In genomic region chr19:12996542-12997094, GRCh38 we compare ENCODE assay signal across 8 cellular contexts. TPM values are rescaled to one million over a fixed set of nuclear protein-coding genes. Genes with fewer than 3 reads are reported as not detected.
DNase-seq lines count a peak whose midpoint lies in the region; ATAC-seq and TF ChIP-seq lines count a peak whose summit lies in the region.

No MANE protein-coding gene starts in this region.

- no peaks in the 10 kb centered on the region for H3K9me3 Mint-ChIP-seq in activated CD4-positive, alpha-beta T cell treated with anti-CD3 and anti-CD28 coated beads for 36 hours (ENCODE audit: low read depth)

- H3K4me3 ChIP-seq in brain microvascular endothelial cell (ENCODE audit: low read depth, low read length): peak overlapping the region; percentile 75
- peak overlapping the region; percentile 53 to 86 (median 78) for H3K4me3 ChIP-seq in thyroid gland (replicated peaks in 1 of 3)

- no peak for DNase-seq in activated CD4-positive, alpha-beta T cell treated with anti-CD3 and anti-CD28 coated beads for 36 hours
- DNase-seq in activated CD4-positive, alpha-beta T cell treated with anti-CD3 and anti-CD28 coated beads, Interleukin-2, amount 50 U/mL, for 1 hour: no peak
- no peak for DNase-seq in brain microvascular endothelial cell
- DNase-seq in thyroid gland: peak; percentile 56 to 60
- DNase-seq in NCI-H510A (lab: John Stamatoyannopoulos, UW): no peak
- no peak for DNase-seq in KG1 (lab: John Stamatoyannopoulos, UW)

- H3K27ac ChIP-seq in brain microvascular endothelial cell (no peak overlapping the region), layer of hippocampus (ENCODE audit: low read depth, low read length) (peak overlapping the region; percentile 84), thyroid gland (peak overlapping the region; percentile 79 to 87 (median 81))

- peaks cover 5% of the 10 kb centered on the region for H3K27me3 Mint-ChIP-seq in activated CD4-positive, alpha-beta T cell treated with anti-CD3 and anti-CD28 coated beads for 36 hours

- H3K36me3 ChIP-seq in brain microvascular endothelial cell (replicated peaks) (peaks cover 4% of the 10 kb centered on the region), thyroid gland (no peaks in the 10 kb centered on the region)

- ATAC-seq in activated CD4-positive, alpha-beta T cell treated with anti-CD3 and anti-CD28 coated beads for 36 hours: no peak
- ATAC-seq in HG02571 (IDR thresholded peaks at IDR 0.05; ENCODE audit: unreplicated experiment): no peak

- POLR2A ChIA-PET in activated CD4-positive, alpha-beta T cell treated with anti-CD3 and anti-CD28 coated beads for 36 hours (lab: Charles Lee): no interaction called here

- 0 to 21% methylated on average over 1 to 2 of the region's 42 CpGs for WGBS in thyroid gland, 2 donors

- H3K4me3 Mint-ChIP-seq in activated CD4-positive, alpha-beta T cell treated with anti-CD3 and anti-CD28 coated beads for 36 hours: peak overlapping the region; percentile 43

- no peak overlapping the region for H3K27ac Mint-ChIP-seq in activated CD4-positive, alpha-beta T cell treated with anti-CD3 and anti-CD28 coated beads for 36 hours

- no peaks in the 10 kb centered on the region for H3K36me3 Mint-ChIP-seq in activated CD4-positive, alpha-beta T cell treated with anti-CD3 and anti-CD28 coated beads for 36 hours (ENCODE audit: low read depth)

- H3K9me3 ChIP-seq in thyroid gland: no peaks in the 10 kb centered on the region

- H3K4me1 ChIP-seq in thyroid gland: peaks cover 28 to 37% of the 10 kb centered on the region in 2 donors

- intact Hi-C loops in activated CD4-positive, alpha-beta T cell treated with anti-CD3 and anti-CD28 coated beads for 36 hours (cut with DNase I, micrococcal nuclease): no loop called here
- intact Hi-C loops in thyroid gland (cut with DNase I): no loop called here

- TF ChIP-seq CTCF in brain microvascular endothelial cell (IDR thresholded peaks at IDR 0.05; ENCODE audit: low read depth, low read length, missing control alignments): no peak
- no peak for TF ChIP-seq CTCF in thyroid gland (IDR thresholded peaks at IDR 0.05)

- CTCF ChIA-PET in activated CD4-positive, alpha-beta T cell treated with anti-CD3 and anti-CD28 coated beads for 36 hours (lab: Charles Lee): no interaction called here

- TF ChIP-seq POLR2A in thyroid gland (IDR thresholded peaks at IDR 0.05): no peak

- in situ Hi-C loops in brain microvascular endothelial cell (cut with HindIII; ENCODE audit: low pct_ligation_motif_present, low sequenced_read_pairs): no loop called here

- peaks cover 7% of the 10 kb centered on the region for H3K4me1 Mint-ChIP-seq in activated CD4-positive, alpha-beta T cell treated with anti-CD3 and anti-CD28 coated beads for 36 hours

- H3K27me3 ChIP-seq in brain microvascular endothelial cell (replicated peaks) (no peaks in the 10 kb centered on the region), layer of hippocampus (ENCODE audit: control insufficient read depth, insufficient read depth, low read length) (no peaks in the 10 kb centered on the region), thyroid gland (no peaks in the 10 kb centered on the region)

RNA-seq across cellular contexts. Expression of gene NFIX, which starts 1.3 kb away (rescaled TPM):
- 1 to 10 TPM; 4.3 to 4.8 TPM for total RNA-seq in activated CD4-positive, alpha-beta T cell treated with anti-CD3 and anti-CD28 coated beads for 36 hours
- 10 to 100 TPM; 38.8 to 70.2 (median 62.4) TPM for total RNA-seq in thyroid gland

RNA-seq across cellular contexts. Expression of gene DAND5, which starts 27.2 kb away (rescaled TPM):
- under 1 TPM; 0.21 to 0.25 TPM for total RNA-seq in activated CD4-positive, alpha-beta T cell treated with anti-CD3 and anti-CD28 coated beads for 36 hours
- under 1 TPM in 2 of 4 donors, not detected in 2; 0.40 to 0.45 TPM for total RNA-seq in thyroid gland

RNA-seq across cellular contexts. Expression of gene GADD45GIP1, which starts 39.6 kb away (rescaled TPM):
- 10 to 100 TPM; 31.1 to 36.3 TPM for total RNA-seq in activated CD4-positive, alpha-beta T cell treated with anti-CD3 and anti-CD28 coated beads for 36 hours
- 10 to 100 TPM; 31.8 to 68.3 (median 55.2) TPM for total RNA-seq in thyroid gland

RNA-seq across cellular contexts. Expression of gene RAD23A, which starts 51.0 kb away (rescaled TPM):
- 100 to 1,000 TPM; 189 to 265 TPM for total RNA-seq in activated CD4-positive, alpha-beta T cell treated with anti-CD3 and anti-CD28 coated beads for 36 hours
- 100 to 1,000 TPM in 2 of 4 donors, 10 to 100 TPM in 2; 72.0 to 128 (median 101) TPM for total RNA-seq in thyroid gland

RNA-seq across cellular contexts. Expression of gene CALR, which starts 58.2 kb away (rescaled TPM):
- 100 to 1,000 TPM; 557 to 569 TPM for total RNA-seq in activated CD4-positive, alpha-beta T cell treated with anti-CD3 and anti-CD28 coated beads for 36 hours
- total RNA-seq in thyroid gland: 1,000 to 10,000 TPM; 1,892 to 4,270 (median 2,942) TPM

Comparison
In these comparisons a context has a peak if more than half of its experiments do, and no peak if none do; other contexts are left out.
1. DNase-seq: peak in thyroid gland (2 of 2); none in activated CD4-positive, alpha-beta T cell treated with anti-CD3 and anti-CD28 coated beads for 36 hours (single experiment), activated CD4-positive, alpha-beta T cell treated with anti-CD3 and anti-CD28 coated beads, Interleukin-2, amount 50 U/mL, for 1 hour (single experiment), brain microvascular endothelial cell (single experiment), NCI-H510A (single experiment) and KG1 (single experiment).
2. RNA of gene NFIX, which starts 1.3 kb away (total RNA-seq): 38.8 to 70.2 TPM in thyroid gland; 4.3 to 4.8 TPM in activated CD4-positive, alpha-beta T cell treated with anti-CD3 and anti-CD28 coated beads for 36 hours; every median in the first group is over 4 times any median in the second.